ENCODE assay signal across 8 cellular contexts in genomic region chr19:45640849-45641273, GRCh38. TPM values are rescaled to one million over a fixed set of nuclear protein-coding genes. Genes with fewer than 3 reads are reported as not detected.
DNase-seq lines count a peak whose midpoint lies in the region; ATAC-seq, FAIRE-seq and TF ChIP-seq lines count a peak whose summit lies in the region.

No MANE protein-coding gene starts in this region.

- H3K27me3 ChIP-seq in H1 (replicated peaks in 1 of 4; ENCODE audit: control insufficient read depth in 3 of 4, extremely low read depth in 1 of 4, insufficient read depth in 3 of 4, low read length in 3 of 4) (peaks cover 0 to 6% (median 2%) of the 10 kb centered on the region in 4 experiments; a peak in 4 of 7 replicates), psoas muscle (ENCODE audit: insufficient read depth in 3 of 3, low read length in 2 of 3) (peaks cover 0 to 17% (median 0%) of the 10 kb centered on the region in 3 donors), small intestine (ENCODE audit: control insufficient read depth in 2 of 2, insufficient read depth in 2 of 2, low read length in 2 of 2) (peaks cover 0 to 2% of the 10 kb centered on the region in 2 donors)

- 0 out of 2 replicates have a peak overlapping the region, but pooled peaks have one; percentile 16 for H2BK15ac ChIP-seq in H1 (ENCODE audit: low read length)

- H4K91ac ChIP-seq in H1 (replicated peaks; ENCODE audit: insufficient read length, low read length) = no peak overlapping the region

- FAIRE-seq in H1 (lab: Jason Lieb, UNC) = no peak
- no peak for FAIRE-seq in small intestine (lab: Jason Lieb, UNC)

- CTCF ChIA-PET in H1 (lab: Charles Lee; ENCODE audit: partially characterized antibody) = interaction anchor here (0.6 to 8.4 kb wide), 30 partner anchors 9 to 191 kb away, joined by 3 to 135 read pairs (median 8); partner anchors contain the start of genes GPR4 and SNRPD2

- peak overlapping the region; percentile 48; the same call in 1 of the 2 replicates for H3K18ac ChIP-seq in H1 (ENCODE audit: extremely low read depth, low read length)

- peak; percentile 37 for DNase-seq in G401 (ENCODE audit: low spot score)
- peak; percentile 7 for DNase-seq in T follicular helper cell (ENCODE audit: low read depth)
- DNase-seq in H1 (ENCODE audit: low read depth in 1 of 2, low spot score in 2 of 2) = peak in 1 of 2 experiments; percentile 97
- DNase-seq in psoas muscle = no peak
- no peak for DNase-seq in small intestine

- ATAC-seq in psoas muscle (no peak), GM19452 (IDR thresholded peaks at IDR 0.05; ENCODE audit: unreplicated experiment) (no peak), HG03135 (IDR thresholded peaks at IDR 0.05; ENCODE audit: unreplicated experiment) (no peak), GM21423 (IDR thresholded peaks at IDR 0.05; ENCODE audit: unreplicated experiment) (no peak)

- H2BK120ac ChIP-seq in H1 (replicated peaks; ENCODE audit: low read depth, low read length) = no peak overlapping the region

- H3K56ac ChIP-seq in H1 (replicated peaks; ENCODE audit: insufficient read length, low read depth, low read length) = no peak overlapping the region

- 0 out of 2 replicates have a peak overlapping the region, but pooled peaks have one; percentile 3 for H2BK5ac ChIP-seq in H1 (ENCODE audit: low read depth, low read length)

- H2BK20ac ChIP-seq in H1 (ENCODE audit: low read length) = no peak overlapping the region

- no peak for TF ChIP-seq POLR2A in H1 (IDR thresholded peaks at IDR 0.05; ENCODE audit: control extremely low read depth in 1 of 2, low read depth in 2 of 2, low read length in 2 of 2)

- H3K4me2 ChIP-seq in H1 (ENCODE audit: insufficient read depth in 1 of 2, low read depth in 2 of 2, low read length in 2 of 2) = peak overlapping the region; percentile 81 to 97

- H2BK12ac ChIP-seq in H1 (ENCODE audit: low read depth, low read length) = peak overlapping the region; percentile 80; the same call in 1 of the 2 replicates

- H2AK5ac ChIP-seq in H1 (ENCODE audit: low read depth, low read length) = no peak overlapping the region

- H3K9ac ChIP-seq in H1 (replicated peaks in 1 of 4; ENCODE audit: extremely low read depth in 1 of 4, low read depth in 3 of 4, low read length in 3 of 4) = no peak overlapping the region

- POLR2A ChIA-PET in H1 (lab: Charles Lee; ENCODE audit: partially characterized antibody) = interaction anchor here (0.7 to 4.1 kb wide), 20 partner anchors 8 to 173 kb away, joined by 3 to 33 read pairs (median 4); partner anchors contain the start of genes FBXO46, FOSB, QPCTL and SNRPD2

- no peak overlapping the region for H4K5ac ChIP-seq in H1 (ENCODE audit: insufficient read length, low read depth, low read length)

- H3K4ac ChIP-seq in H1 (replicated peaks; ENCODE audit: insufficient read length, low read depth, low read length) = no peak overlapping the region

- no peak overlapping the region for H3K14ac ChIP-seq in H1 (ENCODE audit: insufficient read length)

- H4K20me1 ChIP-seq in H1 (replicated peaks in 1 of 2; ENCODE audit: control insufficient read depth in 1 of 2, insufficient read depth in 2 of 2, low read length in 2 of 2) = no peaks in the 10 kb centered on the region

- H3K4me3 ChIP-seq in H1 (ENCODE audit: extremely low read depth in 1 of 4, insufficient read depth in 2 of 4, low read depth in 3 of 4, low read length in 4 of 4) (peak overlapping the region; percentile 23 to 60 (median 50); a peak in 6 of 8 replicates), psoas muscle (no peak overlapping the region), small intestine (ENCODE audit: low read depth in 1 of 2, low read length in 2 of 2) (no peak overlapping the region)

- no peak overlapping the region for H3K23ac ChIP-seq in H1 (ENCODE audit: insufficient read length)

- H3K36me3 ChIP-seq in H1 (ENCODE audit: control insufficient read depth in 2 of 4, insufficient read depth in 4 of 4, low read length in 3 of 4) (no peaks in the 10 kb centered on the region), psoas muscle (ENCODE audit: insufficient read depth in 1 of 2, low read depth in 1 of 2) (no peaks in the 10 kb centered on the region), small intestine (ENCODE audit: control insufficient read depth in 2 of 2, insufficient read depth in 2 of 2, low read length in 2 of 2) (no peaks in the 10 kb centered on the region)

- in situ Hi-C loops in G401 (cut with HindIII; ENCODE audit: low sequenced_read_pairs) = no loop called here

- no peaks in the 10 kb centered on the region for H3K79me2 ChIP-seq in H1 (ENCODE audit: control insufficient read depth in 1 of 2, insufficient read depth in 2 of 2, low read length in 2 of 2)

- intact Hi-C loops in psoas muscle (cut with DNase I) = loop anchor here in 1 of 2 donors (5.0 kb wide), 1 partner anchor 204 kb away; no protein-coding TSS in a partner anchor

- H3K4me1 ChIP-seq in H1 (replicated peaks in 1 of 4; ENCODE audit: control insufficient read depth in 3 of 4, insufficient read depth in 4 of 4, low read length in 3 of 4) (peaks cover 10 to 32% (median 19%) of the 10 kb centered on the region in 4 experiments), psoas muscle (peaks cover 30% of the 10 kb centered on the region), small intestine (ENCODE audit: control insufficient read depth in 2 of 2, insufficient read depth in 1 of 2, low read depth in 1 of 2, low read length in 1 of 2) (peaks cover 0 to 6% of the 10 kb centered on the region in 2 donors)

- H4K8ac ChIP-seq in H1 (ENCODE audit: extremely low read depth, insufficient read depth, low read length) = no peak overlapping the region

- H3K79me1 ChIP-seq in H1 (ENCODE audit: low read depth, low read length) = no peaks in the 10 kb centered on the region

- H3K27ac ChIP-seq in H1 (ENCODE audit: low read depth, low read length) (no peak overlapping the region), psoas muscle (peak overlapping the region; percentile 72), small intestine (ENCODE audit: low read depth in 1 of 2, low read length in 1 of 2) (peak overlapping the region in 1 of 2 donors; percentile 75)

- TF ChIP-seq RAD21 in H1 (IDR thresholded peaks at IDR 0.05 in 1 of 2, conservative IDR thresholded peaks at IDR 0.05 in 1 of 2; ENCODE audit: low read depth in 2 of 2, low read length in 2 of 2) = no peak

- TF ChIP-seq EP300 in H1 (IDR thresholded peaks at IDR 0.05; ENCODE audit: borderline replicate concordance in 1 of 2, low read depth in 2 of 2, low read length in 2 of 2) = no peak

- no peak for TF ChIP-seq CTCF in H1 (IDR thresholded peaks at IDR 0.05; ENCODE audit: control extremely low read depth in 1 of 3, insufficient read depth in 1 of 3, low read depth in 1 of 3, low read length in 3 of 3)
- no peak for TF ChIP-seq CTCF in psoas muscle (IDR thresholded peaks at IDR 0.05)

- H2AFZ ChIP-seq in H1 (ENCODE audit: low read length) = no peak overlapping the region

- H3K23me2 ChIP-seq in H1 (ENCODE audit: low read depth, low read length) = peaks cover 15% of the 10 kb centered on the region

- 28% methylated on average over 17 of the region's 17 CpGs; no CpG with 5 or more reads in 1 of the 2 experiments for WGBS in H1 (ENCODE audit: extremely low coverage in 1 of 2, insufficient coverage in 1 of 2, insufficient read length in 1 of 2, insufficient replicate concordance in 2 of 2, low coverage in 1 of 2, low lambda C conversion rate in 2 of 2, missing lambda C conversion rate in 1 of 2), 2 experiments
- WGBS in psoas muscle, 3 donors = 60 to 66% (median 61%) methylated on average over 17 of the region's 17 CpGs
- WGBS in small intestine, 3 donors = 35 to 53% (median 35%) methylated on average over 17 of the region's 17 CpGs

- H3K9me3 ChIP-seq in H1 (ENCODE audit: insufficient read depth in 2 of 2, low read depth in 1 of 2, low read length in 1 of 2) (no peaks in the 10 kb centered on the region), psoas muscle (no peaks in the 10 kb centered on the region), small intestine (ENCODE audit: control insufficient read depth, low read depth) (no peaks in the 10 kb centered on the region)

RNA-seq across cellular contexts. Expression of gene EML2, which starts 1.7 kb away (rescaled TPM):
- total RNA-seq in G401 (2014; rRNA removed; shearing (Covaris generic)) = 34.5 and 52.9 TPM in 2 replicates
- total RNA-seq in H1 (2021; fragmentation: NEBNext Ultra II Directional; extraction: Animal tissue kit (Norgen Biotek cat#: 25700)) = 28.1 and 28.8 TPM in 2 replicates
- polyA plus RNA-seq in H1 (2011; rRNA removed) = 29.4 and 45.4 TPM in 2 replicates
- 41.5 TPM for polyA plus RNA-seq in H1 (2011; cell fraction: cytosol; rRNA removed)
- polyA plus RNA-seq in H1 (2011; cell fraction: nucleus; rRNA removed) = 135 TPM
- 36.7 to 46.1 TPM (median 43.1 TPM) in 4 replicates for polyA plus RNA-seq in H1 (2012, experiment 1 of 2)
- 23.6 TPM for polyA plus RNA-seq in H1 (2012, experiment 2 of 2)
- 14.5 TPM for polyA plus RNA-seq in H1 (2013, experiment 1 of 2)
- polyA plus RNA-seq in H1 (2013, experiment 2 of 2) = 13.1 TPM
- polyA minus RNA-seq in H1 (2011; rRNA and poly(A)+ RNA removed) = 31.1 and 51.6 TPM in 2 replicates
- 33.6 TPM for polyA minus RNA-seq in H1 (2011; cell fraction: cytosol; rRNA and poly(A)+ RNA removed)
- polyA minus RNA-seq in H1 (2011; cell fraction: nucleus; rRNA and poly(A)+ RNA removed) = 36.1 TPM
- total RNA-seq in psoas muscle = 10 to 100 TPM; 10.4 to 31.1 (median 18.3) TPM
- 1 to 10 TPM; 6.2 to 8.3 (median 6.7) TPM for polyA plus RNA-seq in psoas muscle
- 10 to 100 TPM; 18.9 to 39.9 (median 20.8) TPM for polyA plus RNA-seq in small intestine

RNA-seq across cellular contexts. Expression of gene GIPR, which starts 27.2 kb away (rescaled TPM):
- total RNA-seq in G401 (2014; rRNA removed; shearing (Covaris generic)) = 4.2 and 8.0 TPM in 2 replicates
- 0.54 and 1.3 TPM in 2 replicates for total RNA-seq in H1 (2021; fragmentation: NEBNext Ultra II Directional; extraction: Animal tissue kit (Norgen Biotek cat#: 25700))
- polyA plus RNA-seq in H1 (2011; rRNA removed) (0.42 and 1.0 TPM in 2 replicates), psoas muscle (under 1 TPM in 2 of 3 donors, not detected in 1; under 0.01 to 0.08 TPM), small intestine (1 to 10 TPM in 1 of 3 donors, under 1 TPM in 2; 0.67 to 1.1 (median 0.87) TPM)
- 1.0 TPM for polyA plus RNA-seq in H1 (2011; cell fraction: cytosol; rRNA removed)
- polyA plus RNA-seq in H1 (2011; cell fraction: nucleus; rRNA removed) = 4.3 TPM
- 0.80 to 1.7 TPM (median 1.1 TPM) in 4 replicates for polyA plus RNA-seq in H1 (2012, experiment 1 of 2)
- polyA plus RNA-seq in H1 (2012, experiment 2 of 2) = 0.50 TPM
- 0.57 TPM for polyA plus RNA-seq in H1 (2013, experiment 1 of 2)
- 0.74 TPM for polyA plus RNA-seq in H1 (2013, experiment 2 of 2)
- 0.46 and 1.5 TPM in 2 replicates for polyA minus RNA-seq in H1 (2011; rRNA and poly(A)+ RNA removed)
- not detected for polyA minus RNA-seq in H1 (2011; cell fraction: cytosol; rRNA and poly(A)+ RNA removed)
- polyA minus RNA-seq in H1 (2011; cell fraction: nucleus; rRNA and poly(A)+ RNA removed) = 1.9 TPM
- total RNA-seq in psoas muscle = not detected

RNA-seq across cellular contexts. Expression of gene GPR4, which starts 38.8 kb away (rescaled TPM):
- total RNA-seq in G401 (2014; rRNA removed; shearing (Covaris generic)) = 0.14 TPM in 1 of 2 replicates, not detected in the other
- 0.19 TPM in 1 of 2 replicates, not detected in the other for total RNA-seq in H1 (2021; fragmentation: NEBNext Ultra II Directional; extraction: Animal tissue kit (Norgen Biotek cat#: 25700))
- polyA plus RNA-seq in H1 (2011; rRNA removed) = 0.39 and 0.41 TPM in 2 replicates
- 0.16 TPM for polyA plus RNA-seq in H1 (2011; cell fraction: cytosol; rRNA removed)
- polyA plus RNA-seq in H1 (2011; cell fraction: nucleus; rRNA removed) = 0.20 TPM
- polyA plus RNA-seq in H1 (2012, experiment 1 of 2) = 0.13 to 0.51 TPM (median 0.21 TPM) in 4 replicates
- polyA plus RNA-seq in H1 (2012, experiment 2 of 2) = 0.29 TPM
- 0.20 TPM for polyA plus RNA-seq in H1 (2013, experiment 1 of 2)
- 0.13 TPM for polyA plus RNA-seq in H1 (2013, experiment 2 of 2)
- 0.06 TPM in 1 of 2 replicates, not detected in the other for polyA minus RNA-seq in H1 (2011; rRNA and poly(A)+ RNA removed)
- polyA minus RNA-seq in H1 (2011; cell fraction: cytosol; rRNA and poly(A)+ RNA removed) = not detected
- not detected for polyA minus RNA-seq in H1 (2011; cell fraction: nucleus; rRNA and poly(A)+ RNA removed)
- 1 to 10 TPM; 3.0 to 7.5 (median 3.9) TPM for total RNA-seq in psoas muscle
- 1 to 10 TPM; 1.6 to 2.6 (median 2.4) TPM for polyA plus RNA-seq in psoas muscle
- 1 to 10 TPM in 1 of 3 donors, under 1 TPM in 2; 0.22 to 3.8 (median 0.54) TPM for polyA plus RNA-seq in small intestine

RNA-seq across cellular contexts. Expression of gene SNRPD2, which starts 50.9 kb away (rescaled TPM):
- total RNA-seq in G401 (2014; rRNA removed; shearing (Covaris generic)) = 394 and 514 TPM in 2 replicates
- 759 and 761 TPM in 2 replicates for total RNA-seq in H1 (2021; fragmentation: NEBNext Ultra II Directional; extraction: Animal tissue kit (Norgen Biotek cat#: 25700))
- polyA plus RNA-seq in H1 (2011; rRNA removed) = 493 and 645 TPM in 2 replicates
- polyA plus RNA-seq in H1 (2011; cell fraction: cytosol; rRNA removed) = 908 TPM
- 511 TPM for polyA plus RNA-seq in H1 (2011; cell fraction: nucleus; rRNA removed)
- 587 to 956 TPM (median 875 TPM) in 4 replicates for polyA plus RNA-seq in H1 (2012, experiment 1 of 2)
- 702 TPM for polyA plus RNA-seq in H1 (2012, experiment 2 of 2)
- 2,416 TPM for polyA plus RNA-seq in H1 (2013, experiment 1 of 2)
- 2,457 TPM for polyA plus RNA-seq in H1 (2013, experiment 2 of 2)
- 127 and 148 TPM in 2 replicates for polyA minus RNA-seq in H1 (2011; rRNA and poly(A)+ RNA removed)
- 123 TPM for polyA minus RNA-seq in H1 (2011; cell fraction: cytosol; rRNA and poly(A)+ RNA removed)
- polyA minus RNA-seq in H1 (2011; cell fraction: nucleus; rRNA and poly(A)+ RNA removed) = 192 TPM
- 100 to 1,000 TPM; 205 to 243 (median 222) TPM for total RNA-seq in psoas muscle
- 100 to 1,000 TPM; 251 to 368 (median 326) TPM for polyA plus RNA-seq in psoas muscle
- polyA plus RNA-seq in small intestine = 100 to 1,000 TPM; 209 to 422 (median 264) TPM

RNA-seq across cellular contexts. Expression of gene QPCTL, which starts 51.6 kb away (rescaled TPM):
- total RNA-seq in G401 (2014; rRNA removed; shearing (Covaris generic)) = 28.5 and 32.9 TPM in 2 replicates
- total RNA-seq in H1 (2021; fragmentation: NEBNext Ultra II Directional; extraction: Animal tissue kit (Norgen Biotek cat#: 25700)) = 25.2 and 27.1 TPM in 2 replicates
- polyA plus RNA-seq in H1 (2011; rRNA removed) (35.3 and 49.3 TPM in 2 replicates), psoas muscle (1 to 10 TPM in 1 of 3 donors, under 1 TPM in 2; 0.41 to 1.6 (median 0.84) TPM), small intestine (1 to 10 TPM; 4.1 to 6.7 (median 4.2) TPM)
- 25.1 TPM for polyA plus RNA-seq in H1 (2011; cell fraction: cytosol; rRNA removed)
- polyA plus RNA-seq in H1 (2011; cell fraction: nucleus; rRNA removed) = 66.5 TPM
- polyA plus RNA-seq in H1 (2012, experiment 1 of 2) = 24.3 to 29.8 TPM (median 24.9 TPM) in 4 replicates
- 36.1 TPM for polyA plus RNA-seq in H1 (2012, experiment 2 of 2)
- 26.5 TPM for polyA plus RNA-seq in H1 (2013, experiment 1 of 2)
- polyA plus RNA-seq in H1 (2013, experiment 2 of 2) = 27.2 TPM
- 15.5 and 21.6 TPM in 2 replicates for polyA minus RNA-seq in H1 (2011; rRNA and poly(A)+ RNA removed)
- polyA minus RNA-seq in H1 (2011; cell fraction: cytosol; rRNA and poly(A)+ RNA removed) = 13.3 TPM
- polyA minus RNA-seq in H1 (2011; cell fraction: nucleus; rRNA and poly(A)+ RNA removed) = 17.3 TPM
- 1 to 10 TPM in 2 of 4 donors, under 1 TPM in 2; 0.84 to 1.6 (median 1.1) TPM for total RNA-seq in psoas muscle

Comparison
In these comparisons a context has a peak if more than half of its experiments do, and no peak if none do; other contexts are left out.
1. DNase-seq: peak in G401 (single experiment) and T follicular helper cell (single experiment); none in psoas muscle (0 of 2) and small intestine (single experiment).
2. H3K4me3 ChIP-seq: peak in H1 (4 of 4); none in psoas muscle (single experiment) and small intestine (0 of 2).